10 cellular contexts compared by ENCODE assay signal in genomic region chr1:168921514-168922106, GRCh38.
DNase-seq lines count a peak whose midpoint lies in the region; ATAC-seq and TF ChIP-seq lines count a peak whose summit lies in the region.
"Had no signal": no experiment of that assay in that cellular context is flagged by ENCODE, and none has a peak within 500 bp of the region (broad histone marks: within the 10 kb centered on the region; RNA-seq: fewer than 3 reads in every experiment).

No MANE protein-coding gene starts in this region.

- H3K4me3 Mint-ChIP-seq in naive thymus-derived CD4-positive, alpha-beta T cell: peak overlapping the region in 1 of 10 donors; percentile 20

- H3K9me3 Mint-ChIP-seq in naive thymus-derived CD4-positive, alpha-beta T cell: peaks cover 0 to 4% (median 0%) of the 10 kb centered on the region in 11 donors

- 36 to 42% methylated on average over 4 of the region's 4 CpGs for WGBS in esophagus squamous epithelium, 2 donors
- 64 to 82% (median 75%) methylated on average over 4 of the region's 4 CpGs for WGBS in ovary, 3 donors

- CTCF ChIA-PET in naive thymus-derived CD4-positive, alpha-beta T cell (lab: Charles Lee): no interaction called here

- peak; percentile 74 for ATAC-seq in GM19438 (IDR thresholded peaks at IDR 0.05; ENCODE audit: low read depth, unreplicated experiment)
- peak; percentile 70 for ATAC-seq in HG03175 (IDR thresholded peaks at IDR 0.05; ENCODE audit: unreplicated experiment)
- ATAC-seq in naive thymus-derived CD4-positive, alpha-beta T cell: no peak

- H3K4me3 ChIP-seq in GM06990 (replicated peaks; ENCODE audit: low read depth, low read length) (peak overlapping the region; percentile 32), esophagus squamous epithelium (peak overlapping the region in 1 of 4 donors; percentile 19), ovary (no peak overlapping the region)
- no peak overlapping the region for H3K4me3 ChIP-seq in naive thymus-derived CD4-positive, alpha-beta T cell (ENCODE audit: low read length)

- no peaks in the 10 kb centered on the region for H3K27me3 ChIP-seq in GM06990 (replicated peaks; ENCODE audit: control insufficient read depth, insufficient read depth, low read length)
- H3K27me3 ChIP-seq in esophagus squamous epithelium: no peaks in the 10 kb centered on the region
- no peaks in the 10 kb centered on the region for H3K27me3 ChIP-seq in ovary
- H3K27me3 ChIP-seq in naive thymus-derived CD4-positive, alpha-beta T cell (ENCODE audit: control insufficient read depth in 2 of 2, insufficient read depth in 2 of 2, low read length in 2 of 2): no peaks in the 10 kb centered on the region

- H3K4me1 ChIP-seq in esophagus squamous epithelium (peaks cover 6 to 41% (median 20%) of the 10 kb centered on the region in 3 donors), ovary (ENCODE audit: insufficient read depth) (no peaks in the 10 kb centered on the region)
- H3K4me1 ChIP-seq in naive thymus-derived CD4-positive, alpha-beta T cell (ENCODE audit: control insufficient read depth in 2 of 2, insufficient read depth in 2 of 2, low read length in 2 of 2): no peaks in the 10 kb centered on the region

- no peaks in the 10 kb centered on the region for H3K36me3 ChIP-seq in GM06990 (ENCODE audit: control insufficient read depth, insufficient read depth, low read length)
- no peaks in the 10 kb centered on the region for H3K36me3 ChIP-seq in esophagus squamous epithelium
- H3K36me3 ChIP-seq in ovary: no peaks in the 10 kb centered on the region
- no peaks in the 10 kb centered on the region for H3K36me3 ChIP-seq in naive thymus-derived CD4-positive, alpha-beta T cell (ENCODE audit: control insufficient read depth in 2 of 3, insufficient read depth in 3 of 3, low read length in 3 of 3)

- no peak for TF ChIP-seq CTCF in GM06990 (IDR thresholded peaks at IDR 0.05; ENCODE audit: insufficient read depth, low read length, poor library complexity, severe bottlenecking)
- TF ChIP-seq CTCF in esophagus squamous epithelium (IDR thresholded peaks at IDR 0.05): no peak
- TF ChIP-seq CTCF in ovary (IDR thresholded peaks at IDR 0.05): no peak

- peaks cover 0 to 11% (median 0%) of the 10 kb centered on the region in 7 donors for H3K4me1 Mint-ChIP-seq in naive thymus-derived CD4-positive, alpha-beta T cell

- no peak overlapping the region for H3K27ac Mint-ChIP-seq in naive thymus-derived CD4-positive, alpha-beta T cell

- no peaks in the 10 kb centered on the region for H3K9me3 ChIP-seq in esophagus squamous epithelium
- no peaks in the 10 kb centered on the region for H3K9me3 ChIP-seq in ovary
- no peaks in the 10 kb centered on the region for H3K9me3 ChIP-seq in naive thymus-derived CD4-positive, alpha-beta T cell (ENCODE audit: control insufficient read depth in 2 of 3, low read length in 3 of 3)

- intact Hi-C loops in esophagus squamous epithelium (cut with DNase I) (no loop called here), ovary (cut with DNase I) (no loop called here)
- intact Hi-C loops in naive thymus-derived CD4-positive, alpha-beta T cell (cut with micrococcal nuclease): no loop called here

- DNase-seq in GM06990 (ENCODE audit: extremely low read depth, insufficient read length) (peak; percentile 4), esophagus squamous epithelium (lab: John Stamatoyannopoulos, UW) (no peak), cortex of kidney (lab: John Stamatoyannopoulos, UW) (no peak), ovary (no peak)
- DNase-seq in effector CD8-positive, alpha-beta T cell (lab: John Stamatoyannopoulos, UW): no peak
- DNase-seq in naive thymus-derived CD4-positive, alpha-beta T cell: no peak
- DNase-seq: central memory CD4-positive, alpha-beta T cell; mesendoderm had no signal

- no peaks in the 10 kb centered on the region for H3K36me3 Mint-ChIP-seq in naive thymus-derived CD4-positive, alpha-beta T cell

- POLR2A ChIA-PET in naive thymus-derived CD4-positive, alpha-beta T cell (lab: Charles Lee): no interaction called here

- TF ChIP-seq EP300 in ovary (IDR thresholded peaks at IDR 0.05): no peak

- H3K27me3 Mint-ChIP-seq in naive thymus-derived CD4-positive, alpha-beta T cell: peaks cover 0 to 36% (median 10%) of the 10 kb centered on the region in 5 donors

- H3K27ac ChIP-seq in esophagus squamous epithelium (peak overlapping the region in 3 of 4 donors; percentile 38 to 65 (median 39)), ovary (no peak overlapping the region)
- H3K27ac ChIP-seq in naive thymus-derived CD4-positive, alpha-beta T cell (ENCODE audit: low read depth, low read length): no peak overlapping the region

- TF ChIP-seq POLR2A in esophagus squamous epithelium (IDR thresholded peaks at IDR 0.05) (no peak), ovary (IDR thresholded peaks at IDR 0.05) (no peak)

Comparison
In these comparisons a context has a peak if more than half of its experiments do, and no peak if none do; other contexts are left out.
1. H3K27ac ChIP-seq: peak in esophagus squamous epithelium (3 of 4); none in ovary (0 of 2) and naive thymus-derived CD4-positive, alpha-beta T cell (single experiment).